In the genomic region with DNA sequence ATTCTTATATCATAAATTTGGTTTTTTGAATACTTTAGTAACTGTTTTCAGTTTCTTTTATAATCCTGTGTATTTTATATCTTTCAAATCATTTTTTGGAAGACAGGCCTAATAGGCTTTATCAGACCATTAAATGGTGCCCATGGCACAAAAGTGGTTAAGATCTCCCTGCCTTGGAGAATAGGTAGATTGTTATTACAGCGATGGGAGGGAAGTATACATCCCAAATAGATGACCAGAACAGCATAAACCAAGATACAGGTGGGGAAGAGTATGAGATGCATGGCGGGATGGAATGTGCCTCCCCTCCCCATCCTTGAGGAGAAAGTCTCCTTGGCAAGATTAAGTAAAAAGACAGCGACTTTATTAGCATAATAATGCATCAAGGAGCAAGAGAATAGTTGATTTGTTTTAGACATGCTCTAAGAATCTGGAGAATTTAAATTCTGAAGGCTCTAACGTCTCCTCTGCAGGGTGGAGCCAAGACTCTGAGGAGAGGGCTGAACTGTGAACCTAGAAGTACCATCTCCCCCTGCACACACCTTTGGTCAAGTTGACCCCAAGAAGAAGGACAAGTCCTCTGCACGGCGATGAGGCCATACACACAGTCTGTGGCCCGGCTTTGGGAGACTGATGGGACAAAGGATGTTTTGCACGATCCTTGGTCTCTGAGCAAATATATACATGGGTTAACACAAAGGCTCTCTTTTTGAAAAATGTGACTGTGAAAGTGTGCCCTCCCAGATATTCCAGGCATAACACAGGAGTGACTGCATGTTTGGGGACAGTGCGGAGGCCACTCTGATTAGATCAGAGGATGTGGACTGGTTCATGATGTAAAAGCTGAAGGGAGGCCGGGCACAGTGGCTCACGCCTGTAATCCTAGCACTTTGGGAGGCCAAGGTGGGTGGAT, we compare ENCODE assay signal across 31 cellular contexts.
"Had no signal": no experiment of that assay in that cellular context is flagged by ENCODE, and none has a peak within 500 bp of the region (broad histone marks: within the 10 kb centered on the region; RNA-seq: fewer than 3 reads in every experiment).

No MANE protein-coding gene starts in this region.

- H3K4me1 Mint-ChIP-seq: activated CD4-positive, alpha-beta T cell treated with anti-CD3 and anti-CD28 coated beads for 36 hours; activated CD4-positive, alpha-beta T cell treated with anti-CD3 and anti-CD28 coated beads, Interleukin-2, amount 10 ng/mL, durations not matched to agents 7 days and 5 days had no signal

- H3K9me3 Mint-ChIP-seq: activated CD4-positive, alpha-beta T cell treated with anti-CD3 and anti-CD28 coated beads, Interleukin-2, amount 10 ng/mL, durations not matched to agents 7 days and 5 days; activated naive CD4-positive, alpha-beta T cell treated with anti-CD3 and anti-CD28 coated beads, Interleukin-2, amount 50 U/mL, for 72 hours; activated T-cell treated with anti-CD3 and anti-CD28 coated beads, Interleukin-2, amount 50 U/mL, for 24 hours; activated T-helper 2 cell treated with anti-CD3 and anti-CD28 coated beads, Interferon-gamma antibody, Interleukin-2, Interleukin-4, amounts not matched to agents 10 μg/mL and 5 μg/mL and 100 μg/mL, durations not matched to agents 14 hours and 24 hours and 36 hours; T-helper 1 cell treated with Interleukin-12 subunit alpha and Interleukin-12 subunit beta and Interleukin-4 antibody, amounts not matched to agents 30 μg/mL and 1 μg/mL, for 36 hours; T-helper 2 cell treated with Interferon-gamma antibody and Interleukin-4, amounts not matched to agents 5 μg/mL and 100 μg/mL, for 36 hours had no signal

- H3K9me3 ChIP-seq: adrenal gland, SJCRH30, SK-N-SH had no signal

- FAIRE-seq: bronchial epithelial cell, TTC549 had no signal

- H3K4me3 ChIP-seq: adrenal gland, SJCRH30 had no signal

- H3K4me2 ChIP-seq: SK-N-SH had no signal

- H3K27ac ChIP-seq: adrenal gland, SJCRH30 had no signal

- H3K27me3 ChIP-seq: adrenal gland had no signal

- H3K4me3 Mint-ChIP-seq: activated CD4-positive, alpha-beta T cell treated with anti-CD3 and anti-CD28 coated beads for 36 hours; activated CD4-positive, alpha-beta T cell treated with anti-CD3 and anti-CD28 coated beads, Interleukin-2, amount 10 ng/mL, durations not matched to agents 7 days and 5 days; activated CD8-positive, alpha-beta T cell treated with anti-CD3 and anti-CD28 coated beads, Interleukin-2, amount 10 ng/mL, durations not matched to agents 7 days and 5 days; activated T-cell treated with anti-CD3 and anti-CD28 coated beads, Interleukin-2, amount 50 U/mL, for 24 hours; brain; T-helper 1 cell treated with Interleukin-12 subunit alpha and Interleukin-12 subunit beta and Interleukin-4 antibody, amounts not matched to agents 30 μg/mL and 1 μg/mL, for 36 hours; T-helper 2 cell treated with Interferon-gamma antibody and Interleukin-4, amounts not matched to agents 5 μg/mL and 100 μg/mL, for 36 hours had no signal

- ATAC-seq: activated CD4-positive, alpha-beta T cell treated with anti-CD3 and anti-CD28 coated beads for 36 hours; activated CD4-positive, CD25-positive, alpha-beta regulatory T cell treated with anti-CD3 and anti-CD28 coated beads, Interleukin-2, amount 50 U/mL, for 24 hours; activated CD8-positive, alpha-beta T cell treated with anti-CD3 and anti-CD28 coated beads, Interleukin-2, amount 10 ng/mL, durations not matched to agents 7 days and 5 days; activated naive CD4-positive, alpha-beta T cell treated with anti-CD3 and anti-CD28 coated beads, Interleukin-2, amount 50 U/mL, for 72 hours had no signal

- H3K4me1 ChIP-seq: adrenal gland, SJCRH30 had no signal

- H3K9me2 ChIP-seq: SK-N-SH had no signal

- H3K27ac Mint-ChIP-seq: activated CD4-positive, alpha-beta T cell treated with anti-CD3 and anti-CD28 coated beads for 36 hours; activated CD4-positive, alpha-beta T cell treated with anti-CD3 and anti-CD28 coated beads, Interleukin-2, amount 10 ng/mL, durations not matched to agents 7 days and 5 days; activated CD8-positive, alpha-beta T cell treated with anti-CD3 and anti-CD28 coated beads, Interleukin-2, amount 10 ng/mL, durations not matched to agents 7 days and 5 days; activated naive CD4-positive, alpha-beta T cell treated with anti-CD3 and anti-CD28 coated beads, Interleukin-2, amount 50 U/mL, for 72 hours; activated T-cell treated with anti-CD3 and anti-CD28 coated beads, Interleukin-2, amount 50 U/mL, for 24 hours; activated T-helper 2 cell treated with anti-CD3 and anti-CD28 coated beads, Interferon-gamma antibody, Interleukin-2, Interleukin-4, amounts not matched to agents 10 μg/mL and 5 μg/mL and 100 μg/mL, durations not matched to agents 14 hours and 24 hours and 36 hours; T-helper 1 cell treated with Interleukin-12 subunit alpha and Interleukin-12 subunit beta and Interleukin-4 antibody, amounts not matched to agents 30 μg/mL and 1 μg/mL, for 36 hours; T-helper 2 cell treated with Interferon-gamma antibody and Interleukin-4, amounts not matched to agents 5 μg/mL and 100 μg/mL, for 36 hours had no signal

- H3K36me3 Mint-ChIP-seq: activated naive CD4-positive, alpha-beta T cell treated with anti-CD3 and anti-CD28 coated beads, Interleukin-2, amount 50 U/mL, for 72 hours; brain had no signal

- H3K36me3 ChIP-seq: adrenal gland, SJCRH30 had no signal

- DNase-seq: activated CD4-positive, alpha-beta T cell treated with anti-CD3 and anti-CD28 coated beads for 36 hours; activated CD4-positive, alpha-beta T cell treated with anti-CD3 and anti-CD28 coated beads, Interleukin-2, amount 10 ng/mL, durations not matched to agents 7 days and 5 days; activated CD4-positive, alpha-beta T cell treated with anti-CD3 and anti-CD28 coated beads, Interleukin-2, amount 50 U/mL, for 48 hours; activated CD8-positive, alpha-beta T cell treated with anti-CD3 and anti-CD28 coated beads, Interleukin-2, amount 10 ng/mL, durations not matched to agents 7 days and 5 days; activated gamma-delta T cell; activated naive CD4-positive, alpha-beta T cell treated with Interleukin-2 at 50 U/mL for 16 hours; activated T-cell treated with anti-CD3 and anti-CD28 coated beads, Interleukin-2, amount 50 U/mL, for 24 hours; adrenal gland; caudate nucleus; NCI-H1092 treated with DMSO at 0.1 percent for 48 hours; NCI-H1417; NCI-H146; NCI-H187; NCI-H2029 treated with DMSO at 0.1 percent for 48 hours; NCI-H2107; NCI-H2171; NCI-H510A; NCI-H526; NCI-H748 treated with DMSO at 0.1 percent for 48 hours; NK-92 treated with Interleukin-12 subunit alpha and Interleukin-12 subunit beta, amount 100 ng/mL, for 24 hours; SHP77; SJCRH30; SK-N-SH had no signal

- H3K9ac ChIP-seq: SK-N-SH had no signal

- H3K27me3 Mint-ChIP-seq: activated CD4-positive, alpha-beta T cell treated with anti-CD3 and anti-CD28 coated beads, Interleukin-2, amount 10 ng/mL, durations not matched to agents 7 days and 5 days had no signal
